Comparison of ENCODE assay signal across 17 cellular contexts in genomic region chr16:70290949-70291519, GRCh38.
A peak's percentile ranks its signal among the peaks of the same experiment; 100 is the strongest.
DNase-seq lines count a peak whose midpoint lies in the region; ATAC-seq and TF ChIP-seq lines count a peak whose summit lies in the region.
"Had no signal": no experiment of that assay in that cellular context is flagged by ENCODE, and none has a peak within 500 bp of the region (broad histone marks: within the 10 kb centered on the region; RNA-seq: fewer than 3 reads in every experiment).

No MANE protein-coding gene starts in this region.

- no peaks in the 10 kb centered on the region for H4K20me1 ChIP-seq in SU-DHL-6 (ENCODE audit: low read depth, low read length)

- no peak for DNase-seq in stimulated activated naive CD8-positive, alpha-beta T cell treated with anti-CD3 and anti-CD28 coated beads, Interleukin-15, amount 100 ng/mL, for 72 hours
- DNase-seq in stimulated activated naive CD8-positive, alpha-beta T cell treated with anti-CD3 and anti-CD28 coated beads, Interleukin-15, Interleukin-2, amounts not matched to agents 100 U/mL and 50 U/mL, for 24 hours: no peak
- DNase-seq in epithelial cell of prostate (ENCODE audit: low read depth, low spot score): no peak
- DNase-seq in NCI-H2029 (lab: John Stamatoyannopoulos, UW): no peak
- no peak for DNase-seq in NCI-H146 treated with DMSO at 0.1 percent for 48 hours (lab: John Stamatoyannopoulos, UW; ENCODE audit: unreplicated experiment)
- no peak for DNase-seq in effector memory CD4-positive, alpha-beta T cell
- no peak for DNase-seq in stimulated activated CD4-positive, alpha-beta T cell treated with anti-CD3 and anti-CD28 coated beads, Interleukin-2, amount 100 ng/mL, for 24 hours
- DNase-seq: activated CD8-positive, alpha-beta memory T cell treated with anti-CD3 and anti-CD28 coated beads, Interleukin-2, amount 50 U/mL, for 4 hours; AML-193; DMS 273 treated with DMSO at 0.1 percent for 48 hours; lower lobe of right lung; NCI-H1694; NCI-H524 treated with DMSO at 0.1 percent for 48 hours had no signal

- H3K27ac Mint-ChIP-seq in stimulated activated naive CD8-positive, alpha-beta T cell treated with anti-CD3 and anti-CD28 coated beads, Interleukin-15, amount 100 ng/mL, for 72 hours: peak overlapping the region in 1 of 2 donors; percentile 100
- H3K27ac Mint-ChIP-seq: nephron progenitor cell had no signal

- no peaks in the 10 kb centered on the region for H3K9me3 Mint-ChIP-seq in stimulated activated naive CD8-positive, alpha-beta T cell treated with anti-CD3 and anti-CD28 coated beads, Interleukin-15, amount 100 ng/mL, for 72 hours
- H3K9me3 Mint-ChIP-seq: central memory CD8-positive, alpha-beta T cell had no signal

- H3F3A ChIP-seq in SU-DHL-6 (ENCODE audit: insufficient read depth): peaks cover 20% of the 10 kb centered on the region

- H3K79me2 ChIP-seq in SU-DHL-6 (ENCODE audit: insufficient read depth, low read length): peaks cover 27% of the 10 kb centered on the region

- H3K4me1 ChIP-seq in effector memory CD4-positive, alpha-beta T cell (ENCODE audit: control insufficient read depth, insufficient read depth, low read length, poor library complexity, severe bottlenecking): no peaks in the 10 kb centered on the region

- H3K27ac ChIP-seq in SU-DHL-6 (ENCODE audit: low read depth, low read length): peak overlapping the region; percentile 24; the same call in 1 of the 2 replicates
- H3K27ac ChIP-seq in epithelial cell of prostate: peak overlapping the region; percentile 10
- H3K27ac ChIP-seq in effector memory CD4-positive, alpha-beta T cell (ENCODE audit: insufficient read depth, low read length, poor library complexity, severe bottlenecking): no peak overlapping the region

- H3K4me1 Mint-ChIP-seq in stimulated activated naive CD8-positive, alpha-beta T cell treated with anti-CD3 and anti-CD28 coated beads, Interleukin-15, amount 100 ng/mL, for 72 hours: peaks cover 41% of the 10 kb centered on the region

- no peak overlapping the region for H3K4me3 ChIP-seq in SU-DHL-6 (ENCODE audit: insufficient read depth, low read length, poor library complexity, severe bottlenecking)
- no peak overlapping the region for H3K4me3 ChIP-seq in effector memory CD4-positive, alpha-beta T cell (ENCODE audit: insufficient read depth, low read depth, low read length, poor library complexity, severe bottlenecking)
- H3K4me3 ChIP-seq: gastroesophageal sphincter, lower lobe of right lung had no signal

- H3K27me3 ChIP-seq in SU-DHL-6 (ENCODE audit: low read length): no peaks in the 10 kb centered on the region
- H3K27me3 ChIP-seq in effector memory CD4-positive, alpha-beta T cell (replicated peaks; ENCODE audit: control insufficient read depth, insufficient read depth, low read length, poor library complexity, severe bottlenecking): no peaks in the 10 kb centered on the region
- H3K27me3 ChIP-seq: gastroesophageal sphincter had no signal

- ATAC-seq in stimulated activated naive CD8-positive, alpha-beta T cell treated with anti-CD3 and anti-CD28 coated beads, Interleukin-15, amount 100 ng/mL, for 72 hours: no peak
- no peak for ATAC-seq in stimulated activated naive CD8-positive, alpha-beta T cell treated with anti-CD3 and anti-CD28 coated beads, Interleukin-15, Interleukin-2, amounts not matched to agents 100 U/mL and 50 U/mL, for 24 hours
- ATAC-seq: gastroesophageal sphincter, lower lobe of right lung had no signal

- no peaks in the 10 kb centered on the region for H3K9me3 ChIP-seq in SU-DHL-6 (ENCODE audit: insufficient read depth, low read length)
- no peaks in the 10 kb centered on the region for H3K9me3 ChIP-seq in effector memory CD4-positive, alpha-beta T cell (ENCODE audit: control insufficient read depth, low read length)
- H3K9me3 ChIP-seq: gastroesophageal sphincter, lower lobe of right lung had no signal

- no peak for TF ChIP-seq CTCF in SU-DHL-6 (IDR thresholded peaks at IDR 0.05; ENCODE audit: insufficient read depth, low read length, poor library complexity, severe bottlenecking)

- H3K4me3 Mint-ChIP-seq in stimulated activated naive CD8-positive, alpha-beta T cell treated with anti-CD3 and anti-CD28 coated beads, Interleukin-15, amount 100 ng/mL, for 72 hours: peak overlapping the region; percentile 98 to 99
- H3K4me3 Mint-ChIP-seq: central memory CD8-positive, alpha-beta T cell; nephron progenitor cell had no signal

- no peaks in the 10 kb centered on the region for H3K27me3 Mint-ChIP-seq in stimulated activated naive CD8-positive, alpha-beta T cell treated with anti-CD3 and anti-CD28 coated beads, Interleukin-15, amount 100 ng/mL, for 72 hours
- H3K27me3 Mint-ChIP-seq: central memory CD8-positive, alpha-beta T cell had no signal

- H3K9ac ChIP-seq in SU-DHL-6 (ENCODE audit: low read length): no peak overlapping the region

- no peaks in the 10 kb centered on the region for H3K36me3 ChIP-seq in SU-DHL-6 (ENCODE audit: low read length)
- H3K36me3 ChIP-seq in effector memory CD4-positive, alpha-beta T cell (ENCODE audit: control insufficient read depth, insufficient read depth, low read length): no peaks in the 10 kb centered on the region
- H3K36me3 ChIP-seq: gastroesophageal sphincter, lower lobe of right lung had no signal

- H3K9me2 ChIP-seq in SU-DHL-6 (replicated peaks; ENCODE audit: insufficient read depth, low read length): no peaks in the 10 kb centered on the region

- H2AFZ ChIP-seq in SU-DHL-6 (ENCODE audit: low read depth, low read length, severe bottlenecking): peak overlapping the region; percentile 52

- no peak overlapping the region for H3K4me2 ChIP-seq in SU-DHL-6 (ENCODE audit: low read depth, low read length, poor library complexity, severe bottlenecking)
